In the genomic region with DNA sequence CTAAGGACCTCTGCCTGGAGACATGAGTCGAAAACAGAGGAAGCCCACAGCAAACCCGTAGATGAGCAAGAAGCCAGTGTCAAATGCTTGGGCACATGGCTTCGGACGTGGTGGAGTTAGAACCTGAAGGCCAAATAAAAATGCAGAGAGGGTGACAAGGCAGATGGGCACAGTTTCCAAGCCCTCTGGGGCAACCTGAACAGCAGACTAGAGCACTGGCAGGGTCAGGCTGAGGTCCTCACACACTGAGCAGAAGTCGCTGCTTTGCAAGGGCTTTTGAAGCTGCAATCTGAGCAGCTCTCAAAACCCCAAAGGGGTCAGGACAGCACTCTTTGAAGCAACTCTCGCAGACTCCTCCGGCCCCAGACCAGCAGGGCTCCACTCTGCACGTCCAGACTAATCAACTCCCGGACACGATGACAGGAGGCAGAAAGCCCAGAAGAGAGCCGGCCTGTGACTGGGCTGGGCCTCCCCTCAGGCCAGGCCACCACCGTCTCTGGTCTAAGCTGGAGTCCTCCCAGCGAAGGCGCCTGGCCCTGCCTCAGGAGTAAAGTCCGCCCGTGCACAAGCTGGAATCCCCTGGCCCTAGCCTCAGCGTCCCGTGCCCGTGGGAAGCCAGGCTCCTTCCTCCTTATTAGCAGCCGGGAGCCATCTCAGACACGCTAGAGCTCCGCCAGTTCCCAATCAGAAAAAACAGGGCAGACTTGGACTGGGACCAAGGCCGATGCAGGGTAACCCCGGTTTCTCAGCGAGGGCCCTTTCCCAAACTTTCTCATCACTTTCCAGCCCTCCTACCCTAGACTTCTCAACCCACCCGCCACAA, we compare ENCODE assay signal across 8 cellular contexts. TPM values are rescaled to one million over a fixed set of nuclear protein-coding genes. Genes with fewer than 3 reads are reported as not detected.
A peak's percentile ranks its signal among the peaks of the same experiment; 100 is the strongest.
DNase-seq lines count a peak whose midpoint lies in the region; ATAC-seq and TF ChIP-seq lines count a peak whose summit lies in the region.

No MANE protein-coding gene starts in this region.

- intact Hi-C loops in mucosa of descending colon (cut with DNase I, micrococcal nuclease) = no loop called here

- H3K27ac Mint-ChIP-seq in T-helper 2 cell treated with Interferon-gamma antibody and Interleukin-4, amounts not matched to agents 5 μg/mL and 100 μg/mL, for 36 hours = peak overlapping the region; percentile 91

- TF ChIP-seq CTCF in GM20000 (IDR thresholded peaks at IDR 0.05; ENCODE audit: extremely low read depth, missing control alignments) (no peak), epithelial cell of esophagus (IDR thresholded peaks at IDR 0.05; ENCODE audit: insufficient read depth, low read depth, low read length, missing control alignments) (no peak), mucosa of descending colon (IDR thresholded peaks at IDR 0.05) (no peak)

- no peaks in the 10 kb centered on the region for H3K9me3 Mint-ChIP-seq in T-helper 2 cell treated with Interferon-gamma antibody and Interleukin-4, amounts not matched to agents 5 μg/mL and 100 μg/mL, for 36 hours

- peak overlapping the region; percentile 98 for H3K4me3 Mint-ChIP-seq in T-helper 2 cell treated with Interferon-gamma antibody and Interleukin-4, amounts not matched to agents 5 μg/mL and 100 μg/mL, for 36 hours

- DNase-seq in AG20443 (ENCODE audit: low spot score) = peak; percentile 41
- peak; percentile 23 for DNase-seq in GM20000 (ENCODE audit: low spot score)
- peak; percentile 13 for DNase-seq in T-helper 2 cell treated with Interferon-gamma antibody and Interleukin-4, amounts not matched to agents 5 μg/mL and 100 μg/mL, for 36 hours (ENCODE audit: low spot score)
- peak; percentile 35 for DNase-seq in epithelial cell of esophagus (ENCODE audit: low read depth)
- peak; percentile 72 to 85 (median 79) for DNase-seq in mucosa of descending colon
- DNase-seq in ureter (ENCODE audit: low spot score) = peak; percentile 74
- no peak for DNase-seq in GM19240 (ENCODE audit: insufficient read length, low spot score)

- peaks cover 5% of the 10 kb centered on the region for H3K36me3 ChIP-seq in mucosa of descending colon (ENCODE audit: low read depth)

- H3K36me3 Mint-ChIP-seq in T-helper 2 cell treated with Interferon-gamma antibody and Interleukin-4, amounts not matched to agents 5 μg/mL and 100 μg/mL, for 36 hours (ENCODE audit: low read depth) = peaks cover 14% of the 10 kb centered on the region

- peaks cover 36% of the 10 kb centered on the region for H3K4me1 ChIP-seq in mucosa of descending colon (ENCODE audit: low read depth)

- no peaks in the 10 kb centered on the region for H3K9me3 ChIP-seq in mucosa of descending colon

- ATAC-seq in mucosa of descending colon (peak; percentile 32), HG02970 (IDR thresholded peaks at IDR 0.05; ENCODE audit: low FRiP score, unreplicated experiment) (no peak)

- H3K27me3 Mint-ChIP-seq in T-helper 2 cell treated with Interferon-gamma antibody and Interleukin-4, amounts not matched to agents 5 μg/mL and 100 μg/mL, for 36 hours (ENCODE audit: low read depth) = no peaks in the 10 kb centered on the region

- peak overlapping the region; percentile 79 for H3K4me3 ChIP-seq in epithelial cell of esophagus (ENCODE audit: low read length)
- H3K4me3 ChIP-seq in mucosa of descending colon = peak overlapping the region; percentile 85

- peaks cover 35% of the 10 kb centered on the region for H3K4me1 Mint-ChIP-seq in T-helper 2 cell treated with Interferon-gamma antibody and Interleukin-4, amounts not matched to agents 5 μg/mL and 100 μg/mL, for 36 hours (ENCODE audit: low read depth)

RNA-seq across cellular contexts. Expression of gene SMARCD2, which starts 0.9 kb away (rescaled TPM):
- total RNA-seq in mucosa of descending colon (10 to 100 TPM; 76.6 to 82.1 (median 80.4) TPM), ureter (90.6 TPM)

RNA-seq across cellular contexts. Expression of gene FTSJ3, which starts 14.1 kb away (rescaled TPM):
- total RNA-seq in mucosa of descending colon = 10 to 100 TPM; 26.9 to 48.2 (median 29.4) TPM
- 56.7 TPM for total RNA-seq in ureter

RNA-seq across cellular contexts. Expression of gene PSMC5, which starts 14.3 kb away (rescaled TPM):
- total RNA-seq in mucosa of descending colon = 100 to 1,000 TPM in 1 of 3 donors, 10 to 100 TPM in 2; 73.3 to 151 (median 96.4) TPM
- 121 TPM for total RNA-seq in ureter

RNA-seq across cellular contexts. Expression of gene CSH2, which starts 31.9 kb away (rescaled TPM):
- total RNA-seq in mucosa of descending colon (not detected), ureter (not detected)

RNA-seq across cellular contexts. Expression of gene GH2, which starts 40.2 kb away (rescaled TPM):
- total RNA-seq in mucosa of descending colon = not detected
- total RNA-seq in ureter = not detected
